ENCODE assay signal across 1 cellular context in genomic region chr1:16645044-16645882, GRCh38.
A peak's percentile ranks its signal among the peaks of the same experiment; 100 is the strongest.
TF ChIP-seq lines count a peak whose summit lies in the region.

No MANE protein-coding gene starts in this region.

TF ChIP-seq in H1, 55 proteins besides CTCF, POLR2A, EP300 and RAD21:
- TF ChIP-seq SUZ12 (IDR thresholded peaks at IDR 0.05; ENCODE audit: low read length) (peak; percentile 9; the same call in 1 of the 2 replicates), ATF2 (IDR thresholded peaks at IDR 0.05; ENCODE audit: low read length) (0 out of 2 replicates have a peak, but pooled peaks have one; percentile 8)
